In the genomic region with DNA sequence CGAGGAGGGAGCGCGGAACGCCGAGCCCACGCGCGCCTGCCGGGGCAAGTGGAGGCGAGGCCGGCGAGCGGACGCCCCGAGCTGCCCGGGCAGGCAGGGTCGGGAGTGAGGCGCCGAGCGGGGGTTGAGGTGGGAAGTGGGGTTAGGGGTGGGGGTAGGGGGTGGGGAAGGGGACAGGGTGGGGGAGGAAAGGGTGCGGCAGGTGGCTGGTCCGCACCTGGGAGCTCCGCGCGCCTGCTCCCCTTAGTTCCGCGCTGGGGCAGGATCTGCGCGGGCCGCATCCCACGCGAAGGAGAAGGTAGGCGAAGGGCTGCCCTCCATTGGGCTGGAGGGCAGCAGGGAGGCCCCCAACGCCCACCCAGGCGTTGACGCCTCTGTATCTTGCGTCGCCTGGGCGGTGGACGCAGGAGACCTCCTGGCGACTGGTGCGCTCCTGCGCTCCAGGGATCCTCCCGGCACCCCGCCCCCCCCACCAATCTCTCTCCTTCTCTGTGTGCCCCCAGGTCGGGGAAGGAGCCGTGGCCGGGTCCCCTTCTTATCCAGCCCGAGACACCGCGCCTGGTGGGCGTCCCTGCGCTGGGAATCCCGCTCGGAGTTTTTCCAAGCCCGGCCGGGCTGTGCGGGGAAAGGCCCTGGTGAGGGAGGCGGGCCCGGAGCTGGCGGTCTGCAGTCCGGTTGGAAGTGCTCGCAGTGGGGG, we compare ENCODE assay signal across 9 cellular contexts. TPM values are rescaled to one million over a fixed set of nuclear protein-coding genes. Genes with fewer than 3 reads are reported as not detected.
DNase-seq lines count a peak whose midpoint lies in the region; ATAC-seq, FAIRE-seq and TF ChIP-seq lines count a peak whose summit lies in the region.
"Had no signal": no experiment of that assay in that cellular context is flagged by ENCODE, and none has a peak within 500 bp of the region (broad histone marks: within the 10 kb centered on the region; RNA-seq: fewer than 3 reads in every experiment).

No MANE protein-coding gene starts in this region.

- H3K27ac ChIP-seq in GM23248 (no peak overlapping the region), gastrocnemius medialis (no peak overlapping the region)

- no peak overlapping the region for H3K9ac ChIP-seq in GM23248

- TF ChIP-seq POLR2A in gastrocnemius medialis (IDR thresholded peaks at IDR 0.05) (no peak), GM12891 (IDR thresholded peaks at IDR 0.05; ENCODE audit: low read depth, low read length) (no peak)

- H3K4me3 ChIP-seq in GM23248 (no peak overlapping the region), gastrocnemius medialis (peak overlapping the region; percentile 44 to 60 (median 54))

- in situ Hi-C loops in GM23248 (cut with MboI) (no loop called here), gastrocnemius medialis (cut with MboI; ENCODE audit: low sequenced_read_pairs in 4 of 4) (loop anchor here in 1 of 4 donors (25.0 kb wide), 1 partner anchor 566 kb away; no protein-coding TSS in a partner anchor)

- no peaks in the 10 kb centered on the region for H4K20me1 ChIP-seq in GM23248 (ENCODE audit: insufficient read depth)

- H3K36me3 ChIP-seq in GM23248 (ENCODE audit: low read depth) (no peaks in the 10 kb centered on the region), gastrocnemius medialis (no peaks in the 10 kb centered on the region)

- H3K9me2 ChIP-seq in GM23248 (ENCODE audit: insufficient read depth), result no peaks in the 10 kb centered on the region

- H3K4me1 Mint-ChIP-seq in glutamatergic neuron (ENCODE audit: low read depth, unreplicated experiment), result peaks cover 4% of the 10 kb centered on the region

- DNase-seq in GM23248, result peak; percentile 28
- peak; percentile 56 for DNase-seq in glutamatergic neuron
- DNase-seq in gastrocnemius medialis, result no peak
- DNase-seq in DMS153 treated with DMSO at 0.1 percent for 48 hours (lab: John Stamatoyannopoulos, UW; ENCODE audit: unreplicated experiment), result no peak
- DNase-seq in GM12891 (ENCODE audit: insufficient read length, low spot score), result no peak
- DNase-seq: NCI-H1694 had no signal

- H3K9me3 ChIP-seq in GM23248 (ENCODE audit: low read depth), result no peaks in the 10 kb centered on the region
- no peaks in the 10 kb centered on the region for H3K9me3 ChIP-seq in gastrocnemius medialis

- H3K36me3 Mint-ChIP-seq in glutamatergic neuron (ENCODE audit: unreplicated experiment), result no peaks in the 10 kb centered on the region

- no peaks in the 10 kb centered on the region for H3F3A ChIP-seq in GM23248 (ENCODE audit: insufficient read depth)

- peaks cover 84% of the 10 kb centered on the region for H3K27me3 ChIP-seq in GM23248 (replicated peaks; ENCODE audit: insufficient read depth)
- peaks cover 50 to 56% (median 54%) of the 10 kb centered on the region in 3 donors for H3K27me3 ChIP-seq in gastrocnemius medialis

- no peak overlapping the region for H2AFZ ChIP-seq in GM23248

- intact Hi-C loops in gastrocnemius medialis (cut with DNase I; ENCODE audit: low total_unique reads), result no loop called here

- H3K27ac Mint-ChIP-seq in glutamatergic neuron (ENCODE audit: unreplicated experiment), result no peak overlapping the region

- no peak overlapping the region for H3K4me2 ChIP-seq in GM23248 (ENCODE audit: unreplicated experiment)

- FAIRE-seq in GM12891 (lab: Jason Lieb, UNC), result no peak

- H3K4me1 ChIP-seq in GM23248 (ENCODE audit: insufficient read depth) (no peaks in the 10 kb centered on the region; the same call in 1 of the 2 replicates), gastrocnemius medialis (peaks cover 31 to 40% of the 10 kb centered on the region in 2 donors)

- 2% methylated on average over 37 to 46 of the region's 63 CpGs for WGBS in GM23248 (ENCODE audit: low coverage in 1 of 2, low lambda C conversion rate in 2 of 2, missing lambda C conversion rate in 2 of 2), 2 experiments

- ATAC-seq in SK-N-SH treated with all-trans-retinoic acid at 6 μM for 48 hours (0 out of 3 replicates have a peak, but pooled peaks have one; percentile 6), gastrocnemius medialis (no peak), GM21390 (IDR thresholded peaks at IDR 0.05; ENCODE audit: unreplicated experiment) (no peak), HG03521 (IDR thresholded peaks at IDR 0.05; ENCODE audit: unreplicated experiment) (no peak)

- no peak for TF ChIP-seq CTCF in glutamatergic neuron (IDR thresholded peaks at IDR 0.05; ENCODE audit: partially characterized antibody, unreplicated experiment)
- TF ChIP-seq CTCF in gastrocnemius medialis (IDR thresholded peaks at IDR 0.05 in 4 of 5, conservative IDR thresholded peaks at IDR 0.05 in 1 of 5), result no peak

- H3K4me3 Mint-ChIP-seq in glutamatergic neuron (ENCODE audit: unreplicated experiment), result peak overlapping the region; percentile 72

- peaks cover 4% of the 10 kb centered on the region for H3K9me3 Mint-ChIP-seq in glutamatergic neuron (ENCODE audit: unreplicated experiment)

- peaks cover 18% of the 10 kb centered on the region for H3K27me3 Mint-ChIP-seq in glutamatergic neuron (ENCODE audit: unreplicated experiment)

- H3K79me2 ChIP-seq in GM23248 (ENCODE audit: insufficient read depth), result no peaks in the 10 kb centered on the region

TF ChIP-seq in SK-N-SH treated with all-trans-retinoic acid at 6 μM for 48 hours, 23 proteins besides CTCF, POLR2A, EP300 and RAD21 (continues in another document):
- TF ChIP-seq, protein P1, sequence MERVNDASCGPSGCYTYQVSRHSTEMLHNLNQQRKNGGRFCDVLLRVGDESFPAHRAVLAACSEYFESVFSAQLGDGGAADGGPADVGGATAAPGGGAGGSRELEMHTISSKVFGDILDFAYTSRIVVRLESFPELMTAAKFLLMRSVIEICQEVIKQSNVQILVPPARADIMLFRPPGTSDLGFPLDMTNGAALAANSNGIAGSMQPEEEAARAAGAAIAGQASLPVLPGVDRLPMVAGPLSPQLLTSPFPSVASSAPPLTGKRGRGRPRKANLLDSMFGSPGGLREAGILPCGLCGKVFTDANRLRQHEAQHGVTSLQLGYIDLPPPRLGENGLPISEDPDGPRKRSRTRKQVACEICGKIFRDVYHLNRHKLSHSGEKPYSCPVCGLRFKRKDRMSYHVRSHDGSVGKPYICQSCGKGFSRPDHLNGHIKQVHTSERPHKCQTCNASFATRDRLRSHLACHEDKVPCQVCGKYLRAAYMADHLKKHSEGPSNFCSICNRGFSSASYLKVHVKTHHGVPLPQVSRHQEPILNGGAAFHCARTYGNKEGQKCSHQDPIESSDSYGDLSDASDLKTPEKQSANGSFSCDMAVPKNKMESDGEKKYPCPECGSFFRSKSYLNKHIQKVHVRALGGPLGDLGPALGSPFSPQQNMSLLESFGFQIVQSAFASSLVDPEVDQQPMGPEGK (CRISPR knock-in tag; IDR thresholded peaks at IDR 0.05; ENCODE audit: borderline replicate concordance), result no peak
- TF ChIP-seq, protein P2, sequence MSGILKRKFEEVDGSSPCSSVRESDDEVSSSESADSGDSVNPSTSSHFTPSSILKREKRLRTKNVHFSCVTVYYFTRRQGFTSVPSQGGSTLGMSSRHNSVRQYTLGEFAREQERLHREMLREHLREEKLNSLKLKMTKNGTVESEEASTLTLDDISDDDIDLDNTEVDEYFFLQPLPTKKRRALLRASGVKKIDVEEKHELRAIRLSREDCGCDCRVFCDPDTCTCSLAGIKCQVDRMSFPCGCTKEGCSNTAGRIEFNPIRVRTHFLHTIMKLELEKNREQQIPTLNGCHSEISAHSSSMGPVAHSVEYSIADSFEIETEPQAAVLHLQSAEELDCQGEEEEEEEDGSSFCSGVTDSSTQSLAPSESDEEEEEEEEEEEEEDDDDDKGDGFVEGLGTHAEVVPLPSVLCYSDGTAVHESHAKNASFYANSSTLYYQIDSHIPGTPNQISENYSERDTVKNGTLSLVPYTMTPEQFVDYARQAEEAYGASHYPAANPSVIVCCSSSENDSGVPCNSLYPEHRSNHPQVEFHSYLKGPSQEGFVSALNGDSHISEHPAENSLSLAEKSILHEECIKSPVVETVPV (CRISPR knock-in tag; IDR thresholded peaks at IDR 0.05), result no peak
- TF ChIP-seq ISL1 (CRISPR knock-in tag; IDR thresholded peaks at IDR 0.05) (no peak), BACH2 (CRISPR knock-in tag; IDR thresholded peaks at IDR 0.05; ENCODE audit: borderline replicate concordance) (no peak), ZFP30 (CRISPR knock-in tag; IDR thresholded peaks at IDR 0.05) (no peak)

TF ChIP-seq in GM12891, 5 proteins besides CTCF, POLR2A, EP300 and RAD21:
- TF ChIP-seq PAX5 (IDR thresholded peaks at IDR 0.05; ENCODE audit: insufficient read depth, low read length, severe bottlenecking) (no peak), POU2F2 (IDR thresholded peaks at IDR 0.05; ENCODE audit: low read depth, low read length) (no peak), SPI1 (IDR thresholded peaks at IDR 0.05; ENCODE audit: low read depth, low read length) (no peak), POLR2AphosphoS5 (IDR thresholded peaks at IDR 0.05; ENCODE audit: low read depth, low read length) (no peak), TAF1 (IDR thresholded peaks at IDR 0.05; ENCODE audit: low read depth, low read length) (no peak)
TF ChIP-seq in GM12891: peak in this region for 0.

RNA-seq across cellular contexts. Expression of a gene that starts 51.3 kb away (rescaled TPM):
- total RNA-seq in GM23248 (2014; rRNA removed; shearing (Covaris generic)), result 81.6 and 96.7 TPM in 2 replicates
- polyA plus RNA-seq in GM23248 (2016; fragmentation: Nextera tagmentation; extraction: Ambion mirVana), result 117 and 120 TPM in 2 replicates
- 68.5 TPM for total RNA-seq in glutamatergic neuron (ENCODE audit: unreplicated experiment)
- total RNA-seq in gastrocnemius medialis, result 10 to 100 TPM; 47.6 to 86.9 (median 61.8) TPM
- polyA plus RNA-seq in GM12891 (2012; ENCODE audit: low read depth, missing spikeins), result 84.6 TPM

Comparison
In these comparisons a context has a peak if more than half of its experiments do, and no peak if none do; other contexts are left out.
1. DNase-seq: peak in GM23248 (single experiment) and glutamatergic neuron (single experiment); none in gastrocnemius medialis (0 of 2), DMS153 treated with DMSO at 0.1 percent for 48 hours (single experiment) and GM12891 (single experiment).